8 cellular contexts compared by ENCODE assay signal in genomic region chr1:63322944-63323865, GRCh38. TPM values are rescaled to one million over a fixed set of nuclear protein-coding genes. Genes with fewer than 3 reads are reported as not detected.
A peak's percentile ranks its signal among the peaks of the same experiment; 100 is the strongest.
DNase-seq lines count a peak whose midpoint lies in the region; ATAC-seq and TF ChIP-seq lines count a peak whose summit lies in the region.

No MANE protein-coding gene starts in this region.

- H3K79me2 ChIP-seq in KMS-11 (ENCODE audit: insufficient read depth, low read depth) = no peaks in the 10 kb centered on the region

- no peak overlapping the region for H3K4me3 ChIP-seq in KMS-11 (IDR thresholded peaks at IDR 0.05; ENCODE audit: insufficient read depth, low read depth, low read length)
- H3K4me3 ChIP-seq in fibroblast of villous mesenchyme (ENCODE audit: low read depth, low read length) = peak overlapping the region; percentile 18

- DNase-seq in DMS153 treated with DMSO at 0.1 percent for 48 hours (lab: John Stamatoyannopoulos, UW; ENCODE audit: unreplicated experiment) (peak; percentile 24), WTC11 (ENCODE audit: low spot score) (peak; percentile 63), fibroblast of villous mesenchyme (ENCODE audit: low read depth) (no peak), retina (peak; percentile 85), HCEC 1CT (no peak), inferior parietal cortex (ENCODE audit: extremely low spot score) (no peak), NOMO-1 treated with dmso at 0.1 percent for 144 hours (lab: John Stamatoyannopoulos, UW; ENCODE audit: unreplicated experiment) (no peak)

- peak overlapping the region; percentile 80 for H3K4me2 ChIP-seq in KMS-11

- peak overlapping the region; percentile 60; the same call in 1 of the 2 replicates for H3K9ac ChIP-seq in KMS-11

- H3K4me3 Mint-ChIP-seq in WTC11 = peak overlapping the region; percentile 85

- no peaks in the 10 kb centered on the region for H3K9me3 Mint-ChIP-seq in WTC11

- 0 out of 2 replicates have a peak, but pooled peaks have one; percentile 0 for ATAC-seq in WTC11

- no peaks in the 10 kb centered on the region for H3K27me3 ChIP-seq in KMS-11 (ENCODE audit: insufficient read depth, low read depth)

- H3K4me1 Mint-ChIP-seq in WTC11 = peaks cover 58% of the 10 kb centered on the region

- H3K27me3 Mint-ChIP-seq in WTC11 (ENCODE audit: low read depth) = peaks cover 56% of the 10 kb centered on the region

- peak overlapping the region; percentile 93 for H2AFZ ChIP-seq in KMS-11 (ENCODE audit: low read depth)

- POLR2A ChIA-PET in WTC11 (lab: Charles Lee) = interaction anchor here (0.6 to 1.2 kb wide), 4 partner anchors 28 to 1466 kb away, joined by 3 to 10 read pairs (median 4); no protein-coding TSS in a partner anchor

- CTCF ChIA-PET in WTC11 (lab: Charles Lee) = interaction anchor here (0.6 to 1.7 kb wide), 12 partner anchors 17 to 585 kb away, joined by 3 to 6 read pairs (median 4); no protein-coding TSS in a partner anchor

- no peaks in the 10 kb centered on the region for H3K36me3 ChIP-seq in KMS-11 (ENCODE audit: insufficient read depth)

- H3K4me1 ChIP-seq in KMS-11 (ENCODE audit: low read depth, poor library complexity, severe bottlenecking) = peaks cover 10% of the 10 kb centered on the region

- H3K27ac ChIP-seq in KMS-11 = no peak overlapping the region

- TF ChIP-seq CTCF in KMS-11 (conservative IDR thresholded peaks at IDR 0.05; ENCODE audit: low read depth, low read length) = no peak
- TF ChIP-seq CTCF in WTC11 (IDR thresholded peaks at IDR 0.05) = no peak
- TF ChIP-seq CTCF in fibroblast of villous mesenchyme (IDR thresholded peaks at IDR 0.05; ENCODE audit: insufficient read depth, low read depth, low read length) = no peak

- no peaks in the 10 kb centered on the region for H4K20me1 ChIP-seq in KMS-11 (ENCODE audit: insufficient read depth)

- 0 out of 2 replicates have a peak overlapping the region, but pooled peaks have one; percentile 60 for H3K27ac Mint-ChIP-seq in WTC11

- H3K36me3 Mint-ChIP-seq in WTC11 = no peaks in the 10 kb centered on the region

TF ChIP-seq in WTC11, 78 proteins besides CTCF, POLR2A, EP300 and RAD21 (continues in another document):
- TF ChIP-seq KAT7 (CRISPR knock-in tag; IDR thresholded peaks at IDR 0.05; ENCODE audit: borderline replicate concordance) (no peak), TEAD4 (CRISPR knock-in tag; IDR thresholded peaks at IDR 0.05) (no peak), NFE2L1 (CRISPR knock-in tag; IDR thresholded peaks at IDR 0.05) (no peak), RELA (CRISPR knock-in tag; IDR thresholded peaks at IDR 0.05; ENCODE audit: borderline replicate concordance) (no peak), SP1 (CRISPR knock-in tag; conservative IDR thresholded peaks at IDR 0.05) (no peak), E2F1 (CRISPR knock-in tag; IDR thresholded peaks at IDR 0.05) (no peak), MLX (CRISPR knock-in tag; IDR thresholded peaks at IDR 0.05) (no peak), HMGXB4 (CRISPR knock-in tag; IDR thresholded peaks at IDR 0.05) (no peak), PRDM15 (CRISPR knock-in tag; IDR thresholded peaks at IDR 0.05) (peak; percentile 3; the same call in 1 of the 2 replicates), IRF1 (CRISPR knock-in tag; IDR thresholded peaks at IDR 0.05) (no peak; the same call in 1 of the 2 replicates), ZNF317 (CRISPR knock-in tag; IDR thresholded peaks at IDR 0.05; ENCODE audit: borderline replicate concordance, low read depth) (no peak), FOXK1 (CRISPR knock-in tag; IDR thresholded peaks at IDR 0.05) (peak; percentile 13; the same call in 1 of the 2 replicates), E2F5 (CRISPR knock-in tag; IDR thresholded peaks at IDR 0.05) (no peak), ATF3 (CRISPR knock-in tag; conservative IDR thresholded peaks at IDR 0.05) (no peak), CDX4 (CRISPR knock-in tag; IDR thresholded peaks at IDR 0.05; ENCODE audit: borderline replicate concordance) (no peak), NR3C1 (CRISPR knock-in tag; conservative IDR thresholded peaks at IDR 0.05; ENCODE audit: low read depth) (0 out of 2 replicates have a peak, but pooled peaks have one; percentile 17), ZBTB21 (CRISPR knock-in tag; IDR thresholded peaks at IDR 0.05; ENCODE audit: borderline replicate concordance) (peak; percentile 75)

RNA-seq across cellular contexts. Expression of gene FOXD3, which starts 0.8 kb away (rescaled TPM):
- total RNA-seq in WTC11 (2021) (27.5 to 37.1 TPM (median 34.7 TPM) in 3 replicates), fibroblast of villous mesenchyme (not detected in 2 replicates)

RNA-seq across cellular contexts. Expression of gene ALG6, which starts 44.2 kb away (rescaled TPM):
- total RNA-seq in WTC11 (2021) = 17.6 to 25.4 TPM (median 23.7 TPM) in 3 replicates
- total RNA-seq in fibroblast of villous mesenchyme = 8.7 and 13.0 TPM in 2 replicates

Comparison
In these comparisons a context has a peak if more than half of its experiments do, and no peak if none do; other contexts are left out.
1. DNase-seq: peak in DMS153 treated with DMSO at 0.1 percent for 48 hours (single experiment), WTC11 (single experiment) and retina (single experiment); none in fibroblast of villous mesenchyme (single experiment), HCEC 1CT (single experiment), inferior parietal cortex (single experiment) and NOMO-1 treated with dmso at 0.1 percent for 144 hours (single experiment).
2. RNA of gene FOXD3, which starts 0.8 kb away (total RNA-seq): 27.5 to 37.1 TPM in WTC11; not detected in fibroblast of villous mesenchyme; every median in the first group is over 10 times any median in the second.